Comparison of ENCODE assay signal across 28 cellular contexts in genomic region chr1:225697437-225697836, GRCh38. TPM values are rescaled to one million over a fixed set of nuclear protein-coding genes. Genes with fewer than 3 reads are reported as not detected.
DNase-seq lines count a peak whose midpoint lies in the region; ATAC-seq, FAIRE-seq and TF ChIP-seq lines count a peak whose summit lies in the region.
"Had no signal": no experiment of that assay in that cellular context is flagged by ENCODE, and none has a peak within 500 bp of the region (broad histone marks: within the 10 kb centered on the region; RNA-seq: fewer than 3 reads in every experiment).

No MANE protein-coding gene starts in this region.

- no peak overlapping the region for H3K4me3 ChIP-seq in body of pancreas
- H3K4me3 ChIP-seq in left ventricle myocardium inferior, result no peak overlapping the region
- no peak overlapping the region for H3K4me3 ChIP-seq in pancreas
- H3K4me3 ChIP-seq in upper lobe of right lung, result no peak overlapping the region
- H3K4me3 ChIP-seq: dorsolateral prefrontal cortex, vagina had no signal

- H3K4me1 ChIP-seq in body of pancreas (peaks cover 73% of the 10 kb centered on the region), left ventricle myocardium inferior (peaks cover 63% of the 10 kb centered on the region), pancreas (peaks cover 32 to 52% (median 50%) of the 10 kb centered on the region in 3 donors), upper lobe of right lung (peaks cover 35% of the 10 kb centered on the region)

- H3K27me3 ChIP-seq in body of pancreas, result no peaks in the 10 kb centered on the region
- H3K27me3 ChIP-seq in left ventricle myocardium inferior (ENCODE audit: low read depth), result no peaks in the 10 kb centered on the region
- no peaks in the 10 kb centered on the region for H3K27me3 ChIP-seq in pancreas
- H3K27me3 ChIP-seq in upper lobe of right lung, result no peaks in the 10 kb centered on the region
- H3K27me3 ChIP-seq: dorsolateral prefrontal cortex, vagina had no signal

- peak; percentile 82 to 89 (median 84) for DNase-seq in body of pancreas
- DNase-seq in left ventricle myocardium inferior, result peak; percentile 51
- DNase-seq in pancreas, result peak; percentile 74 to 88 (median 82)
- no peak for DNase-seq in upper lobe of right lung
- DNase-seq in HuH-7.5 (ENCODE audit: low spot score), result no peak
- no peak for DNase-seq in effector CD4-positive, alpha-beta T cell
- DNase-seq in HT-29 (ENCODE audit: low spot score), result no peak
- DNase-seq: activated CD4-positive, alpha-beta T cell treated with anti-CD3 and anti-CD28 coated beads, Interleukin-2, amount 50 U/mL, for 48 hours; activated CD8-positive, alpha-beta memory T cell treated with anti-CD3 and anti-CD28 coated beads, Interleukin-2, amount 50 U/mL, for 4 hours; Caco-2; dorsolateral prefrontal cortex; kidney glomerular epithelial cell; NCI-H1436 treated with DMSO at 0.1 percent for 48 hours; NCI-H82; nucleus accumbens; SK-N-SH; stimulated activated CD4-positive, alpha-beta T cell treated with anti-CD3 and anti-CD28 coated beads, Interleukin-12 subunit alpha, Interleukin-12 subunit beta, amount 100 ng/mL, for 4 hours; stimulated activated CD4-positive, alpha-beta T cell treated with anti-CD3 and anti-CD28 coated beads, Interleukin-4, amount 100 ng/mL, for 1 hour had no signal

- 20 to 32% methylated on average over 4 of the region's 4 CpGs for WGBS in body of pancreas, 2 donors
- WGBS in pancreas, 2 donors, result 34 to 38% methylated on average over 4 of the region's 4 CpGs

- H3K27ac ChIP-seq in body of pancreas (peak overlapping the region; percentile 30 to 68 (median 61)), left ventricle myocardium inferior (replicated peaks) (peak overlapping the region; percentile 35), pancreas (peak overlapping the region in 3 of 4 donors; percentile 10 to 55 (median 39)), upper lobe of right lung (peak overlapping the region; percentile 20)
- H3K27ac ChIP-seq: C4-2B, dorsolateral prefrontal cortex, epithelial cell of prostate, KMS-11, RWPE1, vagina had no signal

- H3K36me3 ChIP-seq in body of pancreas (replicated peaks in 1 of 2; ENCODE audit: insufficient read depth in 1 of 2, low read depth in 2 of 2), result no peaks in the 10 kb centered on the region
- H3K36me3 ChIP-seq in left ventricle myocardium inferior, result no peaks in the 10 kb centered on the region
- H3K36me3 ChIP-seq in pancreas, result no peaks in the 10 kb centered on the region
- no peaks in the 10 kb centered on the region for H3K36me3 ChIP-seq in upper lobe of right lung
- H3K36me3 ChIP-seq: vagina had no signal

- TF ChIP-seq CTCF in body of pancreas (IDR thresholded peaks at IDR 0.05), result no peak
- TF ChIP-seq CTCF in left ventricle myocardium inferior (IDR thresholded peaks at IDR 0.05; ENCODE audit: borderline replicate concordance), result no peak
- TF ChIP-seq CTCF in pancreas (IDR thresholded peaks at IDR 0.05), result no peak
- no peak for TF ChIP-seq CTCF in upper lobe of right lung (IDR thresholded peaks at IDR 0.05)

- no peak for FAIRE-seq in pancreas (lab: Jason Lieb, UNC)
- FAIRE-seq: G401.6, TTC549 had no signal

- no peak for TF ChIP-seq POLR2A in body of pancreas (IDR thresholded peaks at IDR 0.05)

- intact Hi-C loops in body of pancreas (cut with DNase I), result no loop called here
- intact Hi-C loops in left ventricle myocardium inferior (cut with micrococcal nuclease), result loop anchor here (10.0 kb wide), 1 partner anchor 67 kb away; no protein-coding TSS in a partner anchor
- intact Hi-C loops in pancreas (cut with DNase I), result no loop called here
- intact Hi-C loops in upper lobe of right lung (cut with DNase I), result no loop called here

- H3K9me3 ChIP-seq in body of pancreas, result no peaks in the 10 kb centered on the region
- H3K9me3 ChIP-seq in left ventricle myocardium inferior (replicated peaks), result no peaks in the 10 kb centered on the region
- no peaks in the 10 kb centered on the region for H3K9me3 ChIP-seq in pancreas
- no peaks in the 10 kb centered on the region for H3K9me3 ChIP-seq in upper lobe of right lung
- H3K9me3 ChIP-seq: SK-N-SH, vagina had no signal

- peak; percentile 58 for ATAC-seq in body of pancreas
- ATAC-seq in pancreas, result peak; percentile 60 to 77 (median 62)
- ATAC-seq in upper lobe of right lung, result no peak
- no peak for ATAC-seq in GM19452 (IDR thresholded peaks at IDR 0.05; ENCODE audit: unreplicated experiment)
- ATAC-seq: activated CD4-positive, CD25-positive, alpha-beta regulatory T cell treated with anti-CD3 and anti-CD28 coated beads, Interleukin-2, amount 50 U/mL, for 24 hours; activated naive CD4-positive, alpha-beta T cell treated with anti-CD3 and anti-CD28 coated beads, Interleukin-2, amount 50 U/mL, for 72 hours had no signal

RNA-seq across cellular contexts. Expression of gene ENAH, which starts 44.5 kb away (rescaled TPM):
- total RNA-seq in body of pancreas (10 to 100 TPM; 21.1 to 28.8 TPM), left ventricle myocardium inferior (78.6 TPM), pancreas (10 to 100 TPM; 27.8 to 62.8 (median 34.7) TPM), upper lobe of right lung (67.4 TPM)
- polyA plus RNA-seq in pancreas, result 10 to 100 TPM in 1 of 2 donors, 1 to 10 TPM in 1; 8.0 to 17.1 TPM
- 19.4 and 21.0 TPM in 2 replicates for total RNA-seq in HT-29 (2014; rRNA removed; shearing (Covaris generic))

Comparison
In these comparisons a context has a peak if more than half of its experiments do, and no peak if none do; other contexts are left out.
1. ATAC-seq: peak in body of pancreas (single experiment) and pancreas (4 of 4); none in upper lobe of right lung (single experiment) and GM19452 (single experiment).
2. DNase-seq: peak in body of pancreas (4 of 4), left ventricle myocardium inferior (single experiment) and pancreas (6 of 6); none in upper lobe of right lung (single experiment), HuH-7.5 (single experiment), effector CD4-positive, alpha-beta T cell (single experiment) and HT-29 (single experiment).
3. Peak in every context shown above with its lines, with median percentiles within 50 percentile points of each other: H3K27ac ChIP-seq.